2 cellular contexts compared by ENCODE assay signal in genomic region chr15:67397139-67397538, GRCh38.
TF ChIP-seq lines count a peak whose summit lies in the region.

No MANE protein-coding gene starts in this region.

TF ChIP-seq in SK-N-SH, 30 proteins besides CTCF, POLR2A, EP300 and RAD21 (continued from another document):
- no peak for TF ChIP-seq CHD2 (IDR thresholded peaks at IDR 0.05; ENCODE audit: low read length, partially characterized antibody)
TF ChIP-seq in SK-N-SH: peak in this region for 0.

TF ChIP-seq in SK-N-SH treated with all-trans-retinoic acid at 6 μM for 48 hours, 23 proteins besides CTCF, POLR2A, EP300 and RAD21 (continued from another document):
- TF ChIP-seq POU6F1 (CRISPR knock-in tag; IDR thresholded peaks at IDR 0.05; ENCODE audit: borderline replicate concordance, low read depth) (no peak), ZC3H10 (CRISPR knock-in tag; IDR thresholded peaks at IDR 0.05) (no peak), TCF4 (CRISPR knock-in tag; IDR thresholded peaks at IDR 0.05; ENCODE audit: borderline replicate concordance) (no peak), RARB (CRISPR knock-in tag; IDR thresholded peaks at IDR 0.05) (no peak), ESRRG (CRISPR knock-in tag; IDR thresholded peaks at IDR 0.05) (no peak), CREB5 (CRISPR knock-in tag; IDR thresholded peaks at IDR 0.05; ENCODE audit: low read depth) (no peak), CSDC2 (CRISPR knock-in tag; IDR thresholded peaks at IDR 0.05) (no peak), OSR1 (CRISPR knock-in tag; IDR thresholded peaks at IDR 0.05) (no peak), TOX (CRISPR knock-in tag; IDR thresholded peaks at IDR 0.05; ENCODE audit: borderline replicate concordance) (no peak)
TF ChIP-seq in SK-N-SH treated with all-trans-retinoic acid at 6 μM for 48 hours: peak in this region for 0.
